In genomic region chr2:81327916-81328315, GRCh38 we compare ENCODE assay signal across 19 cellular contexts.
"Had no signal": no experiment of that assay in that cellular context is flagged by ENCODE, and none has a peak within 500 bp of the region (broad histone marks: within the 10 kb centered on the region; RNA-seq: fewer than 3 reads in every experiment).

No MANE protein-coding gene starts in this region.

- DNase-seq: dermis blood vessel endothelial cell; effector memory CD4-positive, alpha-beta T cell; foreskin keratinocyte; heart right ventricle; hippocampal formation; left cardiac atrium; left lung; mesenchymal stem cell; naive thymus-derived CD4-positive, alpha-beta T cell; stimulated activated CD4-positive, alpha-beta T cell treated with anti-CD3 and anti-CD28 coated beads, Interleukin-12 subunit alpha, Interleukin-12 subunit beta, amount 100 ng/mL, for 4 hours; stimulated activated CD4-positive, alpha-beta T cell treated with anti-CD3 and anti-CD28 coated beads, Interleukin-1b, Interleukin-23, amount 100 ng/mL, for 48 hours; stimulated activated CD4-positive, alpha-beta T cell treated with anti-CD3 and anti-CD28 coated beads, Interleukin-4, amount 100 ng/mL, for 1 hour; stimulated activated CD8-positive, alpha-beta memory T cell treated with anti-CD3 and anti-CD28 coated beads, Interleukin-4, amount 100 ng/mL, for 48 hours; stimulated activated naive CD4-positive, alpha-beta T cell; stimulated activated naive CD8-positive, alpha-beta T cell treated with anti-CD3 and anti-CD28 coated beads, Interleukin-15, amount 100 ng/mL, for 72 hours; transverse colon; upper lobe of right lung had no signal

- ATAC-seq: foreskin keratinocyte; gastroesophageal sphincter; heart right ventricle; left cardiac atrium; left lung; naive thymus-derived CD4-positive, alpha-beta T cell; sciatic nerve; stimulated activated naive CD8-positive, alpha-beta T cell treated with anti-CD3 and anti-CD28 coated beads, Interleukin-15, amount 100 ng/mL, for 72 hours; upper lobe of right lung had no signal
